Comparison of ENCODE assay signal across 1 cellular context in the genomic region with DNA sequence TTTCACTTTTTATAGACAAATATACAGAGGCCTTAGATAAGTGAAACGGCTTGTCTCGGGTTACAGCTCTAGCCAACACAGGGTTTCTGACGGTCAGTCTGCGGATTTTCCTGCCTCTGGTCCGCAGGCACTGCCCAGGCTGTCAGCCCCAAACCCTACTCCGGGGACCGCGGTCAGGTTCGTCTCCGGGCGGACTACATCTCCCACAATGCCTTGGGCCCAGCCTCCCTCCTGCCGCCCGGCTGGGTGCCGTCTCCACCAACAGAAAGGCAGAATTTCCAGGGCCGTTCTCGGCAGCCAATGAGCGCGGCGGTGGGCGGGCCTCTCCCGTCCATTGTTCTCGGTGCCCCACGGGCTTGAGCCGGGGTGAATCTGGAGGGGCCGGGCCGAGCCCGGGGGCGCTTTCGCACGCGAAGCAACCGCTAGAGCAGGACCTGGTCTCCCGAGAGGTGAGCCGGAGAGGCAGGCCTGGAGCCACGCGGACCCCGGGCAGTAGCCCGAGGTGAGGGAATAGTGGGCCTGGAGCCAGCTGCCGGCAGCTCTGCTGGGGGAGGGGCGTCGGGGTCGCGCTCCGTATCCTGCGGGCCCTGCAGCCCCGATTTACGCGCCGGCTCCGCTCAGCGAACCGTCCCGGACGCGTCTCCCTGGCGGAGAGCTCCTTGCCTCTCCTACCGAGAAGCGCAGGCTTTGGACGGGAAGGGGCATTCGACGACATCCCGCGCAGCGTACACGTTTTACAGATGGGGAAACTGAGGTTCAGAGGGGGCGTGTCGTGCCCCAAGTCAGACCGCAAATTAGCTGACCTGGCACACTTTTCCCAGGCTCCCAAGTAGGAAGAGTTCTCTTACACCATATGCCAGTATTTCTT.
A peak's percentile ranks its signal among the peaks of the same experiment; 100 is the strongest.
TF ChIP-seq lines count a peak whose summit lies in the region.

TSS of gene ZSCAN2 (plus strand) at position 323 of the 868 bp plus-strand sequence. CDS start 2,919 bp downstream, outside the sequence.

TF ChIP-seq in A549, 52 proteins besides CTCF, POLR2A, EP300 and RAD21 (continued from another document):
- TF ChIP-seq RNF2 (IDR thresholded peaks at IDR 0.05; ENCODE audit: borderline replicate concordance, low read depth) (no peak), CHD4 (IDR thresholded peaks at IDR 0.05; ENCODE audit: borderline replicate concordance) (0 out of 2 replicates have a peak, but pooled peaks have one; percentile 52), RCOR1 (IDR thresholded peaks at IDR 0.05; ENCODE audit: low read depth, low read length) (no peak), NFE2L2 (conservative IDR thresholded peaks at IDR 0.05; ENCODE audit: low read length) (no peak), PHF8 (IDR thresholded peaks at IDR 0.05; ENCODE audit: borderline replicate concordance, low read depth) (peak; percentile 72)
TF ChIP-seq in A549: peak in this region for 10.
